ENCODE assay signal across 1 cellular context in the genomic region with DNA sequence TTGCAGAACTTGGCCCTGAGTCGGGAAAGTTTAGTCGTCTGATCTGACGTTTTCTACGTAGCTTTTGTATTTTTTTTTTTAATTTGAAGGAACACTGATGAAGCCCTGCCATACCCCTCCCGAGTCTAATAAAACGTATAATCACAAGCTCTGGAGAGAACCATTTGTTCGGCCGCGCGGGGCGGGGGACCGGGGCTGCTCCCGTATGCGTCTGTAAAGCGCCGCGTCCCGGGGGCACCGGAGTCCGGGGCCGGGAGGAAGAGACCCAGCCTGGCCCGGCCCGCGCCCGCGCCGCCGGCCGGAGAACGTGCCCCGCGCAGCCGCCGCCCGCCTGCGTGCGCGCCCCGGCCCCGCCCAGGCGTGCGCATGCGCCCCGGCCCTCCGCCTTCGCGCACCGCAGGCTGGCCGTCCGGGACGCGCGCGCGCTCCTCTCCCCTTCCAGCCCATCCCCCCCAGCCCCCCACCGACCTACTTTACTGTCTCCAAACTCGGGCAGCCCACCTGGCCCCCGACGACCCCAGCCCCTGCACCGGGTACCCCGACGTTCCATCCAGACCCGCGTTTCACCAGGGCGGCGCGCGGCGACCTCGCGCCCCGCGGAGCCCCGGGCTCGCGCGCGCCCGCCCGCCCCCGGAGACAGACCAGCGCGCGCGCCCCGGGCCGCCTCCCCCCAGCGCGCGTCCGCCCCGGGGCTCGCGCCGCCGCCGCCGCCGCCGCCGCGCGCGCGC.
TF ChIP-seq lines count a peak whose summit lies in the region.

No MANE protein-coding gene starts in this region.

TF ChIP-seq in K562, 482 proteins besides CTCF, POLR2A, EP300 and RAD21 (continued from another document and continues in another):
- TF ChIP-seq, protein P1, sequence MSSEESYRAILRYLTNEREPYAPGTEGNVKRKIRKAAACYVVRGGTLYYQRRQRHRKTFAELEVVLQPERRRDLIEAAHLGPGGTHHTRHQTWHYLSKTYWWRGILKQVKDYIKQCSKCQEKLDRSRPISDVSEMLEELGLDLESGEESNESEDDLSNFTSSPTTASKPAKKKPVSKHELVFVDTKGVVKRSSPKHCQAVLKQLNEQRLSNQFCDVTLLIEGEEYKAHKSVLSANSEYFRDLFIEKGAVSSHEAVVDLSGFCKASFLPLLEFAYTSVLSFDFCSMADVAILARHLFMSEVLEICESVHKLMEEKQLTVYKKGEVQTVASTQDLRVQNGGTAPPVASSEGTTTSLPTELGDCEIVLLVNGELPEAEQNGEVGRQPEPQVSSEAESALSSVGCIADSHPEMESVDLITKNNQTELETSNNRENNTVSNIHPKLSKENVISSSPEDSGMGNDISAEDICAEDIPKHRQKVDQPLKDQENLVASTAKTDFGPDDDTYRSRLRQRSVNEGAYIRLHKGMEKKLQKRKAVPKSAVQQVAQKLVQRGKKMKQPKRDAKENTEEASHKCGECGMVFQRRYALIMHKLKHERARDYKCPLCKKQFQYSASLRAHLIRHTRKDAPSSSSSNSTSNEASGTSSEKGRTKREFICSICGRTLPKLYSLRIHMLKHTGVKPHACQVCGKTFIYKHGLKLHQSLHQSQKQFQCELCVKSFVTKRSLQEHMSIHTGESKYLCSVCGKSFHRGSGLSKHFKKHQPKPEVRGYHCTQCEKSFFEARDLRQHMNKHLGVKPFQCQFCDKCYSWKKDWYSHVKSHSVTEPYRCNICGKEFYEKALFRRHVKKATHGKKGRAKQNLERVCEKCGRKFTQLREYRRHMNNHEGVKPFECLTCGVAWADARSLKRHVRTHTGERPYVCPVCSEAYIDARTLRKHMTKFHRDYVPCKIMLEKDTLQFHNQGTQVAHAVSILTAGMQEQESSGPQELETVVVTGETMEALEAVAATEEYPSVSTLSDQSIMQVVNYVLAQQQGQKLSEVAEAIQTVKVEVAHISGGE (CRISPR knock-in tag; IDR thresholded peaks at IDR 0.05) = peak in 1 of 3 experiments; percentile 90; a peak in 2 of 6 replicates
- TF ChIP-seq, protein P2, sequence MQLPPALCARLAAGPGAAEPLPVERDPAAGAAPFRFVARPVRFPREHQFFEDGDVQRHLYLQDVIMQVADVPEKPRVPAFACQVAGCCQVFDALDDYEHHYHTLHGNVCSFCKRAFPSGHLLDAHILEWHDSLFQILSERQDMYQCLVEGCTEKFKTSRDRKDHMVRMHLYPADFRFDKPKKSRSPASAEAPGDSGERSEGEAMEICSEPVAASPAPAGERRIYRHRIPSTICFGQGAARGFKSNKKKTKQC (CRISPR knock-in tag; IDR thresholded peaks at IDR 0.05) = no peak
- TF ChIP-seq SIN3A (IDR thresholded peaks at IDR 0.05; ENCODE audit: borderline replicate concordance in 2 of 2, control insufficient read depth in 1 of 2, low read depth in 2 of 2, low read length in 2 of 2) (peak in 1 of 2 experiments; percentile 48; a peak in 2 of 4 replicates), ZNF282 (CRISPR knock-in tag; IDR thresholded peaks at IDR 0.05) (no peak), ZNF175 (CRISPR knock-in tag; IDR thresholded peaks at IDR 0.05; ENCODE audit: low read depth) (peak; percentile 95), SMARCC2 (IDR thresholded peaks at IDR 0.05; ENCODE audit: low read depth) (no peak), KDM1A (IDR thresholded peaks at IDR 0.05) (no peak), BDP1 (IDR thresholded peaks at IDR 0.05; ENCODE audit: insufficient read depth, insufficient read length) (no peak), ZNF589 (CRISPR knock-in tag; IDR thresholded peaks at IDR 0.05; ENCODE audit: low read depth) (peak; percentile 96), POLR2AphosphoS5 (IDR thresholded peaks at IDR 0.05; ENCODE audit: control insufficient read depth, insufficient read depth, low read depth, low read length) (peak; percentile 54; the same call in 1 of the 2 replicates), CXXC5 (CRISPR knock-in tag; IDR thresholded peaks at IDR 0.05) (peak; percentile 71), TBP (optimal IDR thresholded peaks at IDR 0.05; ENCODE audit: low read depth, low read length) (peak; percentile 29), SIRT6 (IDR thresholded peaks at IDR 0.05; ENCODE audit: low read depth, low read length) (no peak), SETDB1 (IDR thresholded peaks at IDR 0.05; ENCODE audit: low read length) (no peak), ZKSCAN8 (CRISPR knock-in tag; IDR thresholded peaks at IDR 0.05) (no peak), ZNF785 (CRISPR knock-in tag; IDR thresholded peaks at IDR 0.05) (no peak), WHSC1 (IDR thresholded peaks at IDR 0.05; ENCODE audit: low read length) (no peak), POLR2H (tag; IDR thresholded peaks at IDR 0.05; ENCODE audit: low read depth) (peak; percentile 80), RBM22 (IDR thresholded peaks at IDR 0.05; ENCODE audit: low read depth, low read length, poor library complexity, severe bottlenecking) (no peak), ZNF644 (tag; IDR thresholded peaks at IDR 0.05; ENCODE audit: low read depth) (peak; percentile 99), ZNF212 (CRISPR knock-in tag; IDR thresholded peaks at IDR 0.05) (no peak), FOXM1 (IDR thresholded peaks at IDR 0.05; ENCODE audit: low read depth) (no peak), FOXM1 (CRISPR knock-in tag; IDR thresholded peaks at IDR 0.05; ENCODE audit: low read depth) (no peak), ZNF24 (IDR thresholded peaks at IDR 0.05) (no peak), MED1 (CRISPR knock-in tag; IDR thresholded peaks at IDR 0.05; ENCODE audit: borderline replicate concordance) (no peak), SUPT5H (IDR thresholded peaks at IDR 0.05) (peak; percentile 70; the same call in 1 of the 2 replicates), RFX1 (IDR thresholded peaks at IDR 0.05) (no peak), NRF1 (conservative IDR thresholded peaks at IDR 0.05 in 1 of 2, IDR thresholded peaks at IDR 0.05 in 1 of 2) (peak; percentile 72 to 79), TCFL5 (CRISPR knock-in tag; conservative IDR thresholded peaks at IDR 0.05) (no peak), SIX5 (IDR thresholded peaks at IDR 0.05; ENCODE audit: borderline replicate concordance in 1 of 2, insufficient read depth in 1 of 2, low read depth in 1 of 2, low read length in 2 of 2) (no peak), ARID1B (IDR thresholded peaks at IDR 0.05) (no peak), TEAD1 (CRISPR knock-in tag; IDR thresholded peaks at IDR 0.05) (0 out of 4 replicates have a peak, but pooled peaks of 1 of the 2 experiments have one; percentile 23), RB1 (IDR thresholded peaks at IDR 0.05; ENCODE audit: low read depth) (0 out of 2 replicates have a peak, but pooled peaks have one; percentile 11), GABPB2 (CRISPR knock-in tag; conservative IDR thresholded peaks at IDR 0.05) (no peak), ZC3H4 (CRISPR knock-in tag; IDR thresholded peaks at IDR 0.05; ENCODE audit: borderline replicate concordance) (no peak), FOSL1 (tag; conservative IDR thresholded peaks at IDR 0.05) (peak; percentile 43; the same call in 1 of the 2 replicates), HMGN3 (IDR thresholded peaks at IDR 0.05; ENCODE audit: borderline replicate concordance, extremely low read depth, insufficient read length, low read depth, low read length) (peak; percentile 8), BRF1 (IDR thresholded peaks at IDR 0.05; ENCODE audit: borderline replicate concordance, extremely low read depth, insufficient read length) (no peak), ETV1 (tag; conservative IDR thresholded peaks at IDR 0.05; ENCODE audit: low read depth) (no peak), RUNX1 (IDR thresholded peaks at IDR 0.05; ENCODE audit: low read depth) (no peak), KAT2B (IDR thresholded peaks at IDR 0.05; ENCODE audit: low read depth, low read length) (no peak), DNMT1 (IDR thresholded peaks at IDR 0.05) (0 out of 2 replicates have a peak, but pooled peaks have one; percentile 66), GTF2F1 (IDR thresholded peaks at IDR 0.05; ENCODE audit: low read depth, low read length) (no peak), PHF8 (IDR thresholded peaks at IDR 0.05; ENCODE audit: borderline replicate concordance, low read length) (peak; percentile 55; the same call in 1 of the 2 replicates), TAF1 (IDR thresholded peaks at IDR 0.05; ENCODE audit: control insufficient read depth, extremely low read depth, insufficient read depth, low read length, severe bottlenecking) (peak; percentile 37), MYC (IDR thresholded peaks at IDR 0.05; ENCODE audit: low read depth, low read length) (no peak), MYC (CRISPR knock-in tag; IDR thresholded peaks at IDR 0.05; ENCODE audit: borderline replicate concordance, low read depth) (0 out of 2 replicates have a peak, but pooled peaks have one; percentile 3)
- TF ChIP-seq, protein P3, sequence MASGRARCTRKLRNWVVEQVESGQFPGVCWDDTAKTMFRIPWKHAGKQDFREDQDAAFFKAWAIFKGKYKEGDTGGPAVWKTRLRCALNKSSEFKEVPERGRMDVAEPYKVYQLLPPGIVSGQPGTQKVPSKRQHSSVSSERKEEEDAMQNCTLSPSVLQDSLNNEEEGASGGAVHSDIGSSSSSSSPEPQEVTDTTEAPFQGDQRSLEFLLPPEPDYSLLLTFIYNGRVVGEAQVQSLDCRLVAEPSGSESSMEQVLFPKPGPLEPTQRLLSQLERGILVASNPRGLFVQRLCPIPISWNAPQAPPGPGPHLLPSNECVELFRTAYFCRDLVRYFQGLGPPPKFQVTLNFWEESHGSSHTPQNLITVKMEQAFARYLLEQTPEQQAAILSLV (tag; IDR thresholded peaks at IDR 0.05) = no peak
- TF ChIP-seq, protein P4, sequence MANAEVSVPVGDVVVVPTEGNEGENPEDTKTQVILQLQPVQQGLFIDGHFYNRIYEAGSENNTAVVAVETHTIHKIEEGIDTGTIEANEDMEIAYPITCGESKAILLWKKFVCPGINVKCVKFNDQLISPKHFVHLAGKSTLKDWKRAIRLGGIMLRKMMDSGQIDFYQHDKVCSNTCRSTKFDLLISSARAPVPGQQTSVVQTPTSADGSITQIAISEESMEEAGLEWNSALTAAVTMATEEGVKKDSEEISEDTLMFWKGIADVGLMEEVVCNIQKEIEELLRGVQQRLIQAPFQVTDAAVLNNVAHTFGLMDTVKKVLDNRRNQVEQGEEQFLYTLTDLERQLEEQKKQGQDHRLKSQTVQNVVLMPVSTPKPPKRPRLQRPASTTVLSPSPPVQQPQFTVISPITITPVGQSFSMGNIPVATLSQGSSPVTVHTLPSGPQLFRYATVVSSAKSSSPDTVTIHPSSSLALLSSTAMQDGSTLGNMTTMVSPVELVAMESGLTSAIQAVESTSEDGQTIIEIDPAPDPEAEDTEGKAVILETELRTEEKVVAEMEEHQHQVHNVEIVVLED (CRISPR knock-in tag; IDR thresholded peaks at IDR 0.05) = peak; percentile 82
- TF ChIP-seq, protein P5, sequence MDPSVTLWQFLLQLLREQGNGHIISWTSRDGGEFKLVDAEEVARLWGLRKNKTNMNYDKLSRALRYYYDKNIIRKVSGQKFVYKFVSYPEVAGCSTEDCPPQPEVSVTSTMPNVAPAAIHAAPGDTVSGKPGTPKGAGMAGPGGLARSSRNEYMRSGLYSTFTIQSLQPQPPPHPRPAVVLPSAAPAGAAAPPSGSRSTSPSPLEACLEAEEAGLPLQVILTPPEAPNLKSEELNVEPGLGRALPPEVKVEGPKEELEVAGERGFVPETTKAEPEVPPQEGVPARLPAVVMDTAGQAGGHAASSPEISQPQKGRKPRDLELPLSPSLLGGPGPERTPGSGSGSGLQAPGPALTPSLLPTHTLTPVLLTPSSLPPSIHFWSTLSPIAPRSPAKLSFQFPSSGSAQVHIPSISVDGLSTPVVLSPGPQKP (CRISPR knock-in tag; IDR thresholded peaks at IDR 0.05) = no peak
- TF ChIP-seq, protein P6, sequence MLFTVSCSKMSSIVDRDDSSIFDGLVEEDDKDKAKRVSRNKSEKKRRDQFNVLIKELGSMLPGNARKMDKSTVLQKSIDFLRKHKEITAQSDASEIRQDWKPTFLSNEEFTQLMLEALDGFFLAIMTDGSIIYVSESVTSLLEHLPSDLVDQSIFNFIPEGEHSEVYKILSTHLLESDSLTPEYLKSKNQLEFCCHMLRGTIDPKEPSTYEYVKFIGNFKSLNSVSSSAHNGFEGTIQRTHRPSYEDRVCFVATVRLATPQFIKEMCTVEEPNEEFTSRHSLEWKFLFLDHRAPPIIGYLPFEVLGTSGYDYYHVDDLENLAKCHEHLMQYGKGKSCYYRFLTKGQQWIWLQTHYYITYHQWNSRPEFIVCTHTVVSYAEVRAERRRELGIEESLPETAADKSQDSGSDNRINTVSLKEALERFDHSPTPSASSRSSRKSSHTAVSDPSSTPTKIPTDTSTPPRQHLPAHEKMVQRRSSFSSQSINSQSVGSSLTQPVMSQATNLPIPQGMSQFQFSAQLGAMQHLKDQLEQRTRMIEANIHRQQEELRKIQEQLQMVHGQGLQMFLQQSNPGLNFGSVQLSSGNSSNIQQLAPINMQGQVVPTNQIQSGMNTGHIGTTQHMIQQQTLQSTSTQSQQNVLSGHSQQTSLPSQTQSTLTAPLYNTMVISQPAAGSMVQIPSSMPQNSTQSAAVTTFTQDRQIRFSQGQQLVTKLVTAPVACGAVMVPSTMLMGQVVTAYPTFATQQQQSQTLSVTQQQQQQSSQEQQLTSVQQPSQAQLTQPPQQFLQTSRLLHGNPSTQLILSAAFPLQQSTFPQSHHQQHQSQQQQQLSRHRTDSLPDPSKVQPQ (CRISPR knock-in tag; IDR thresholded peaks at IDR 0.05; ENCODE audit: borderline replicate concordance) = no peak
- TF ChIP-seq, protein P7, sequence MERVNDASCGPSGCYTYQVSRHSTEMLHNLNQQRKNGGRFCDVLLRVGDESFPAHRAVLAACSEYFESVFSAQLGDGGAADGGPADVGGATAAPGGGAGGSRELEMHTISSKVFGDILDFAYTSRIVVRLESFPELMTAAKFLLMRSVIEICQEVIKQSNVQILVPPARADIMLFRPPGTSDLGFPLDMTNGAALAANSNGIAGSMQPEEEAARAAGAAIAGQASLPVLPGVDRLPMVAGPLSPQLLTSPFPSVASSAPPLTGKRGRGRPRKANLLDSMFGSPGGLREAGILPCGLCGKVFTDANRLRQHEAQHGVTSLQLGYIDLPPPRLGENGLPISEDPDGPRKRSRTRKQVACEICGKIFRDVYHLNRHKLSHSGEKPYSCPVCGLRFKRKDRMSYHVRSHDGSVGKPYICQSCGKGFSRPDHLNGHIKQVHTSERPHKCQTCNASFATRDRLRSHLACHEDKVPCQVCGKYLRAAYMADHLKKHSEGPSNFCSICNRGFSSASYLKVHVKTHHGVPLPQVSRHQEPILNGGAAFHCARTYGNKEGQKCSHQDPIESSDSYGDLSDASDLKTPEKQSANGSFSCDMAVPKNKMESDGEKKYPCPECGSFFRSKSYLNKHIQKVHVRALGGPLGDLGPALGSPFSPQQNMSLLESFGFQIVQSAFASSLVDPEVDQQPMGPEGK (CRISPR knock-in tag; IDR thresholded peaks at IDR 0.05; ENCODE audit: borderline replicate concordance) = no peak
- TF ChIP-seq, protein P8, sequence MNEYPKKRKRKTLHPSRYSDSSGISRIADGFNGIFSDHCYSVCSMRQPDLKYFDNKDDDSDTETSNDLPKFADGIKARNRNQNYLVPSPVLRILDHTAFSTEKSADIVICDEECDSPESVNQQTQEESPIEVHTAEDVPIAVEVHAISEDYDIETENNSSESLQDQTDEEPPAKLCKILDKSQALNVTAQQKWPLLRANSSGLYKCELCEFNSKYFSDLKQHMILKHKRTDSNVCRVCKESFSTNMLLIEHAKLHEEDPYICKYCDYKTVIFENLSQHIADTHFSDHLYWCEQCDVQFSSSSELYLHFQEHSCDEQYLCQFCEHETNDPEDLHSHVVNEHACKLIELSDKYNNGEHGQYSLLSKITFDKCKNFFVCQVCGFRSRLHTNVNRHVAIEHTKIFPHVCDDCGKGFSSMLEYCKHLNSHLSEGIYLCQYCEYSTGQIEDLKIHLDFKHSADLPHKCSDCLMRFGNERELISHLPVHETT (CRISPR knock-in tag; conservative IDR thresholded peaks at IDR 0.05 in 1 of 2, IDR thresholded peaks at IDR 0.05 in 1 of 2) = peak in 1 of 2 experiments; percentile 93; a peak in 2 of 4 replicates
- TF ChIP-seq, protein P9, sequence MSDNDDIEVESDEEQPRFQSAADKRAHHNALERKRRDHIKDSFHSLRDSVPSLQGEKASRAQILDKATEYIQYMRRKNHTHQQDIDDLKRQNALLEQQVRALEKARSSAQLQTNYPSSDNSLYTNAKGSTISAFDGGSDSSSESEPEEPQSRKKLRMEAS (CRISPR knock-in tag; IDR thresholded peaks at IDR 0.05) = no peak
